ENCODE assay signal across 14 cellular contexts in the genomic region with DNA sequence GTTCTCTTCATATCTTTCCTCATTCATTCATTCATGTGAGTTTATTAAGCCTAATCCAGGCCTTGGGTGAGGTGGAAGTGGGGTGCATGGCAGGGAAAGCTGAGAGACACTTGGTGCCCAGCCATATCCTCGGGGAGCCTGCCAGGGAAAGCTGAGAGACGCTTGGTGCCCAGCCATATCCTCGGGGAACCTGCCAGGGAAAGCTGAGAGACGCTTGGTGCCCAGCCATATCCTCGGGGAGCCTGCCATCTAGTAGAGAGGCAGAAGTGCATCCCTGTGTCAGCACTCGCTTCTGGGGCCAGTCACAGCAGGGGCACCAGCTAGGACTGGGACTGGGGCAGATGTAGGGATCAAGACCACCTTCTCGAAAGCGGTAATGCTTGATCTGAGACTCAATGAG. TPM values are rescaled to one million over a fixed set of nuclear protein-coding genes. Genes with fewer than 3 reads are reported as not detected.
DNase-seq lines count a peak whose midpoint lies in the region; TF ChIP-seq lines count a peak whose summit lies in the region.
"Had no signal": no experiment of that assay in that cellular context is flagged by ENCODE, and none has a peak within 500 bp of the region (broad histone marks: within the 10 kb centered on the region; RNA-seq: fewer than 3 reads in every experiment).

No MANE protein-coding gene starts in this region.

- no peak overlapping the region for H3K4me3 ChIP-seq in thyroid gland (replicated peaks in 1 of 3)
- H3K4me3 ChIP-seq: GM23248, HAP-1 had no signal

- no peaks in the 10 kb centered on the region for H3K4me1 Mint-ChIP-seq in activated naive CD8-positive, alpha-beta T cell treated with anti-CD3 and anti-CD28 coated beads for 36 hours

- H3K27me3 ChIP-seq in thyroid gland = no peaks in the 10 kb centered on the region

- H3K27ac ChIP-seq in thyroid gland = no peak overlapping the region
- H3K27ac ChIP-seq: C4-2B, GM23248 had no signal

- H3K27ac Mint-ChIP-seq in activated naive CD8-positive, alpha-beta T cell treated with anti-CD3 and anti-CD28 coated beads for 36 hours = no peak overlapping the region
- H3K27ac Mint-ChIP-seq: CD4-positive, alpha-beta T cell had no signal

- no peaks in the 10 kb centered on the region for H3K9me3 Mint-ChIP-seq in activated naive CD8-positive, alpha-beta T cell treated with anti-CD3 and anti-CD28 coated beads for 36 hours
- H3K9me3 Mint-ChIP-seq: CD4-positive, alpha-beta T cell had no signal

- DNase-seq in Ammon's horn (ENCODE audit: low spot score) (peak; percentile 16), G401 (ENCODE audit: low spot score) (peak; percentile 64), cerebellar cortex (ENCODE audit: low spot score) (peak; percentile 63), thyroid gland (peak; percentile 51 to 70), HPDE6-E6E7 (ENCODE audit: extremely low spot score) (no peak), NCI-H2196 treated with DMSO at 0.1 percent for 48 hours (lab: John Stamatoyannopoulos, UW; ENCODE audit: unreplicated experiment) (no peak)
- DNase-seq in activated naive CD8-positive, alpha-beta T cell treated with anti-CD3 and anti-CD28 coated beads for 36 hours = no peak
- DNase-seq: ACHN; Caco-2; CD4-positive, alpha-beta T cell; GDM1; GM23248 had no signal

- H3K9me3 ChIP-seq in thyroid gland = no peaks in the 10 kb centered on the region
- H3K9me3 ChIP-seq: Caco-2, HAP-1 had no signal

- in situ Hi-C loops in G401 (cut with HindIII; ENCODE audit: low sequenced_read_pairs) = no loop called here

- H3K36me3 ChIP-seq in thyroid gland = no peaks in the 10 kb centered on the region
- H3K36me3 ChIP-seq: HAP-1 had no signal

- no peak overlapping the region for H3K4me3 Mint-ChIP-seq in activated naive CD8-positive, alpha-beta T cell treated with anti-CD3 and anti-CD28 coated beads for 36 hours
- H3K4me3 Mint-ChIP-seq: CD4-positive, alpha-beta T cell had no signal

- no peak for TF ChIP-seq CTCF in thyroid gland (IDR thresholded peaks at IDR 0.05)

- 34 to 75% methylated on average over 8 of the region's 8 CpGs for WGBS in thyroid gland, 2 donors

- TF ChIP-seq POLR2A in thyroid gland (IDR thresholded peaks at IDR 0.05) = no peak

- H3K36me3 Mint-ChIP-seq in activated naive CD8-positive, alpha-beta T cell treated with anti-CD3 and anti-CD28 coated beads for 36 hours = no peaks in the 10 kb centered on the region

- H3K4me1 ChIP-seq in thyroid gland = peaks cover 0 to 8% of the 10 kb centered on the region in 2 donors
- H3K4me1 ChIP-seq: Caco-2, HAP-1 had no signal

- intact Hi-C loops in thyroid gland (cut with DNase I) = no loop called here

- peaks cover 70% of the 10 kb centered on the region for H3K27me3 Mint-ChIP-seq in activated naive CD8-positive, alpha-beta T cell treated with anti-CD3 and anti-CD28 coated beads for 36 hours

RNA-seq across cellular contexts. Expression of a gene that starts 39.4 kb away (rescaled TPM):
- total RNA-seq in G401 (2014; rRNA removed; shearing (Covaris generic)) = 43.3 and 63.8 TPM in 2 replicates
- total RNA-seq in thyroid gland = 10 to 100 TPM; 47.6 to 65.6 (median 49.0) TPM
- total RNA-seq in activated naive CD8-positive, alpha-beta T cell treated with anti-CD3 and anti-CD28 coated beads for 36 hours = 100 to 1,000 TPM; 170 to 180 TPM

Comparison
In these comparisons a context has a peak if more than half of its experiments do, and no peak if none do; other contexts are left out.
1. DNase-seq: peak in Ammon's horn (single experiment), G401 (single experiment), cerebellar cortex (single experiment) and thyroid gland (2 of 2); none in HPDE6-E6E7 (single experiment), activated naive CD8-positive, alpha-beta T cell treated with anti-CD3 and anti-CD28 coated beads for 36 hours (single experiment) and NCI-H2196 treated with DMSO at 0.1 percent for 48 hours (single experiment).